Comparison of ENCODE assay signal across 1 cellular context in the genomic region with DNA sequence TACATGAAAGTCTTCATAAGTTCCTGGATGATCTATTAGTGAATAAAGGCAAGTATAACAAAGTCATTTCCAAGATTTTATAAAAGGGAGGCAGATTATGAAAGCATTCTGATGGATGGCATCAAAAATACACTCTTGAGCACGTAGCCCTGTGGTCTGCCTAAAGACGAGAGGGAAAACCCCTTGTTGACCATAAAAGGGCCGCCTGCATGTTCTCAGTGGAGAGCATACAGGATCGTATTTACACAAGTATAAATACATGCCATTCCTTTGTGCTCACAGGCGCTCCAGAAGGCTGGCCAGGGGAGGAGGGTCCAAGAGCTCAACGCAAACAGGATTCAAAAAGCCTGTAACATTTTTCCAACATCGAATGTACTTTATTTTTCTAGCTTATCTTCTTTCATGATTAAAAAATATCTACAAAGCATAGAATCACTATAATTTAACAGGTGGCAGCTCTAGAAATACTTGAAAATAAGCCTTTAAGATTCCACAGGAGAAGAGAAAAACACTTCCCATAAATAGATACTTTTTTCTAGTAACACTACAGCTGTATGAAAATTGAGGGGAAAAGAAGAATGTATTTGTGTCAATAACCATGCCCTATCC.
TF ChIP-seq lines count a peak whose summit lies in the region.

No MANE protein-coding gene starts in this region.

TF ChIP-seq in HepG2, 621 proteins besides CTCF, POLR2A, EP300 and RAD21 (continued from another document):
- TF ChIP-seq, protein P1, sequence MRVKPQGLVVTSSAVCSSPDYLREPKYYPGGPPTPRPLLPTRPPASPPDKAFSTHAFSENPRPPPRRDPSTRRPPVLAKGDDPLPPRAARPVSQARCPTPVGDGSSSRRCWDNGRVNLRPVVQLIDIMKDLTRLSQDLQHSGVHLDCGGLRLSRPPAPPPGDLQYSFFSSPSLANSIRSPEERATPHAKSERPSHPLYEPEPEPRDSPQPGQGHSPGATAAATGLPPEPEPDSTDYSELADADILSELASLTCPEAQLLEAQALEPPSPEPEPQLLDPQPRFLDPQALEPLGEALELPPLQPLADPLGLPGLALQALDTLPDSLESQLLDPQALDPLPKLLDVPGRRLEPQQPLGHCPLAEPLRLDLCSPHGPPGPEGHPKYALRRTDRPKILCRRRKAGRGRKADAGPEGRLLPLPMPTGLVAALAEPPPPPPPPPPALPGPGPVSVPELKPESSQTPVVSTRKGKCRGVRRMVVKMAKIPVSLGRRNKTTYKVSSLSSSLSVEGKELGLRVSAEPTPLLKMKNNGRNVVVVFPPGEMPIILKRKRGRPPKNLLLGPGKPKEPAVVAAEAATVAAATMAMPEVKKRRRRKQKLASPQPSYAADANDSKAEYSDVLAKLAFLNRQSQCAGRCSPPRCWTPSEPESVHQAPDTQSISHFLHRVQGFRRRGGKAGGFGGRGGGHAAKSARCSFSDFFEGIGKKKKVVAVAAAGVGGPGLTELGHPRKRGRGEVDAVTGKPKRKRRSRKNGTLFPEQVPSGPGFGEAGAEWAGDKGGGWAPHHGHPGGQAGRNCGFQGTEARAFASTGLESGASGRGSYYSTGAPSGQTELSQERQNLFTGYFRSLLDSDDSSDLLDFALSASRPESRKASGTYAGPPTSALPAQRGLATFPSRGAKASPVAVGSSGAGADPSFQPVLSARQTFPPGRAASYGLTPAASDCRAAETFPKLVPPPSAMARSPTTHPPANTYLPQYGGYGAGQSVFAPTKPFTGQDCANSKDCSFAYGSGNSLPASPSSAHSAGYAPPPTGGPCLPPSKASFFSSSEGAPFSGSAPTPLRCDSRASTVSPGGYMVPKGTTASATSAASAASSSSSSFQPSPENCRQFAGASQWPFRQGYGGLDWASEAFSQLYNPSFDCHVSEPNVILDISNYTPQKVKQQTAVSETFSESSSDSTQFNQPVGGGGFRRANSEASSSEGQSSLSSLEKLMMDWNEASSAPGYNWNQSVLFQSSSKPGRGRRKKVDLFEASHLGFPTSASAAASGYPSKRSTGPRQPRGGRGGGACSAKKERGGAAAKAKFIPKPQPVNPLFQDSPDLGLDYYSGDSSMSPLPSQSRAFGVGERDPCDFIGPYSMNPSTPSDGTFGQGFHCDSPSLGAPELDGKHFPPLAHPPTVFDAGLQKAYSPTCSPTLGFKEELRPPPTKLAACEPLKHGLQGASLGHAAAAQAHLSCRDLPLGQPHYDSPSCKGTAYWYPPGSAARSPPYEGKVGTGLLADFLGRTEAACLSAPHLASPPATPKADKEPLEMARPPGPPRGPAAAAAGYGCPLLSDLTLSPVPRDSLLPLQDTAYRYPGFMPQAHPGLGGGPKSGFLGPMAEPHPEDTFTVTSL (CRISPR knock-in tag; IDR thresholded peaks at IDR 0.05; ENCODE audit: borderline replicate concordance): peak; percentile 92; the same call in 1 of the 2 replicates
- TF ChIP-seq HNRNPH1 (optimal IDR thresholded peaks at IDR 0.05; ENCODE audit: low read depth, low read length) (no peak), SIX4 (CRISPR knock-in tag; IDR thresholded peaks at IDR 0.05) (no peak)
- TF ChIP-seq, protein P2, sequence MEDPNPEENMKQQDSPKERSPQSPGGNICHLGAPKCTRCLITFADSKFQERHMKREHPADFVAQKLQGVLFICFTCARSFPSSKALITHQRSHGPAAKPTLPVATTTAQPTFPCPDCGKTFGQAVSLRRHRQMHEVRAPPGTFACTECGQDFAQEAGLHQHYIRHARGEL (CRISPR knock-in tag; IDR thresholded peaks at IDR 0.05): no peak
